ENCODE assay signal across 5 cellular contexts in the genomic region with DNA sequence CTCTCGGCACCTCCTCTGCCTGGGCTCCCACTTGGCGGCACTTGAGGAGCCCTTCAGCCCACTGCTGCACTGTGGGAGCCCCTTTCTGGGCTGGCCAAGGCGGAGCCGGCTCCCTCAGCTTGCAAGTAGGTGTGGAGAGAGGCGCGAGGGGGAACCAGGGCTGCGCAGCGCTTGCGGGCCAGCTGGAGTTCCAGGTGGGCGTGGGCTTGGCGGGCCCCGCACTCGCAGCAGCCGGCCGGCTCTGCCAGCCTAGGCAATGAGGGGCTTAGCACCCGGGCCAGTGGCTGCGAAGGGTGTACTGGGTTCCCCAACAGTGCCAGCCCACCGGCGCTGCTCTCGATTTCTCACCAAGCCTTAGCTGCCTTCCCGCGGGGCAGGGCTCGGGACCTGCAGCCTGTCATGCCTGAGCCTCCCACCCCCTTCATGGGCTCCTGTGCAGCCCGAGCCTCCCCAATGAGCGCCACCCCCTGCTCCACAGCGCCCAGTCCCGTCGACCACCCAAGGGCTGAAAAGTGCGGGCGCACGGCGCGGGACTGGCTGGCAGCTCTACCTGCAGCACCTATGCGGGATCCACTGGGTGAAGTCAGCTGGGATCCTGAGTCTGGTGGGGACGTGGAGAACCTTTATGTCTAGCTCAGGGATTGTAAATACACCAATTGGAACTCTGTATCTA. TPM values are rescaled to one million over a fixed set of nuclear protein-coding genes. Genes with fewer than 3 reads are reported as not detected.
DNase-seq lines count a peak whose midpoint lies in the region; ATAC-seq, FAIRE-seq and TF ChIP-seq lines count a peak whose summit lies in the region.
"Not testable (repeated sequence)": the region's sequence is repeated elsewhere in the genome, so short reads cannot be mapped to it uniquely, and the experiment has no call there.

No MANE protein-coding gene starts in this region.

- H4K91ac ChIP-seq in trophoblast cell (ENCODE audit: low read depth, low read length), result peak overlapping the region; percentile 28

- H2AFZ ChIP-seq in K562 (ENCODE audit: low read depth, low read length); trophoblast cell (ENCODE audit: insufficient read depth, low read length, poor library complexity): not testable (repeated sequence)

- in situ Hi-C loops in K562 (cut with MboI), result not testable (repeated sequence)

- ATAC-seq in K562, result not testable (repeated sequence)

- not testable (repeated sequence) for H4K20me1 ChIP-seq in K562 (replicated peaks; ENCODE audit: control insufficient read depth, insufficient read depth, low read length)

- H3K4me1 ChIP-seq in K562 (replicated peaks in 1 of 2; ENCODE audit: control insufficient read depth in 2 of 2, insufficient read depth in 2 of 2, low read length in 2 of 2); trophoblast cell (ENCODE audit: control insufficient read depth in 1 of 2, insufficient read depth in 2 of 2, low read length in 2 of 2); stomach: not testable (repeated sequence)

- not testable (repeated sequence) for TF ChIP-seq CTCF in K562 (IDR thresholded peaks at IDR 0.05 in 2 of 3, conservative IDR thresholded peaks at IDR 0.05 in 1 of 3; ENCODE audit: insufficient read depth in 2 of 3, low read depth in 1 of 3, low read length in 3 of 3); stomach (IDR thresholded peaks at IDR 0.05)

- not testable (repeated sequence) for H3K79me2 ChIP-seq in K562 (ENCODE audit: control insufficient read depth, insufficient read depth, low read length); trophoblast cell (ENCODE audit: control insufficient read depth, insufficient read depth, low read length, poor library complexity)

- not testable (repeated sequence) for H3K27me3 ChIP-seq in K562 (ENCODE audit: control insufficient read depth in 2 of 2, insufficient read depth in 2 of 2, low read length in 2 of 2); trophoblast cell (ENCODE audit: insufficient read depth, low read length); stomach

- not testable (repeated sequence) for H3K18ac ChIP-seq in trophoblast cell (ENCODE audit: low read length)

- H4K8ac ChIP-seq in trophoblast cell (ENCODE audit: low read depth, low read length), result not testable (repeated sequence)

- peaks cover 12% of the 10 kb centered on the region for H3K79me1 ChIP-seq in trophoblast cell (ENCODE audit: low read length)

- CTCF ChIA-PET in K562 (lab: Yijun Ruan, JAX; ENCODE audit: low intra/inter-chr PET ratio), result not testable (repeated sequence)

- H2BK12ac ChIP-seq in trophoblast cell (ENCODE audit: low read length), result peak overlapping the region; percentile 9

- H3K36me3 ChIP-seq in K562 (ENCODE audit: control insufficient read depth, insufficient read depth, low read length); trophoblast cell (ENCODE audit: control insufficient read depth in 1 of 2, insufficient read depth in 2 of 2, low read length in 2 of 2); stomach: not testable (repeated sequence)

- H3K14ac ChIP-seq in trophoblast cell (ENCODE audit: low read length), result not testable (repeated sequence)

- H3K4me2 ChIP-seq in K562 (ENCODE audit: insufficient read depth, low read length); trophoblast cell (ENCODE audit: low read length): not testable (repeated sequence)

- TF ChIP-seq EP300 in K562 (IDR thresholded peaks at IDR 0.05; ENCODE audit: low read length); stomach (IDR thresholded peaks at IDR 0.05): not testable (repeated sequence)

- H4K12ac ChIP-seq in trophoblast cell (ENCODE audit: low read depth, low read length), result not testable (repeated sequence)

- not testable (repeated sequence) for DNase-seq in K562 (ENCODE audit: extremely low read depth in 1 of 4, low spot score in 3 of 4); trophoblast cell
- DNase-seq in cardiac septum (ENCODE audit: low spot score) (peak; percentile 68), mesenteric fat pad (ENCODE audit: low spot score) (peak; percentile 73), stomach (peak; percentile 16)

- not testable (repeated sequence) for H3K9me1 ChIP-seq in K562 (ENCODE audit: control insufficient read depth, insufficient read depth, low read length)

- 89% methylated on average over 34 of the region's 35 CpGs for WGBS in K562 (ENCODE audit: insufficient coverage, low coverage, missing lambda C conversion rate)
- no CpG with 5 or more reads among the region's 35 CpGs for WGBS in trophoblast cell (ENCODE audit: extremely low coverage, insufficient coverage, insufficient read length)
- 93 to 97% (median 97%) methylated on average over 17 to 35 of the region's 35 CpGs for WGBS in stomach, 5 donors

- not testable (repeated sequence) for BruUV-seq in K562 (replicated peaks; lab: Mats Ljungman, UMichigan)

- FAIRE-seq in K562 (lab: Jason Lieb, UNC), result not testable (repeated sequence)

- intact Hi-C loops in K562 (cut with micrococcal nuclease); cardiac septum (cut with DNase I); stomach (cut with DNase I; ENCODE audit: low total_unique reads): not testable (repeated sequence)

- H3K9me3 ChIP-seq in K562 (replicated peaks; ENCODE audit: control insufficient read depth, insufficient read depth, low read depth, low read length); trophoblast cell (ENCODE audit: insufficient read depth, low read depth, low read length); stomach: not testable (repeated sequence)

- H3K4ac ChIP-seq in trophoblast cell (ENCODE audit: low read depth, low read length), result not testable (repeated sequence)

- POLR2A ChIA-PET in K562 (lab: Yijun Ruan, JAX), result interaction anchor here (1.5 kb wide), 1 partner anchor 13 kb away, joined by 3 read pairs; no protein-coding TSS in a partner anchor

- H3K23ac ChIP-seq in trophoblast cell (ENCODE audit: low read length), result not testable (repeated sequence)

- H3K27ac ChIP-seq in K562 (ENCODE audit: extremely low read depth, low read depth, low read length); trophoblast cell (ENCODE audit: low read depth, low read length); stomach: not testable (repeated sequence)

- not testable (repeated sequence) for H3K9ac ChIP-seq in K562 (ENCODE audit: insufficient read depth in 1 of 2, low read depth in 2 of 2, low read length in 2 of 2); trophoblast cell (ENCODE audit: low read length)

- not testable (repeated sequence) for TF ChIP-seq POLR2A in K562 (conservative IDR thresholded peaks at IDR 0.05); stomach (IDR thresholded peaks at IDR 0.05)

- not testable (repeated sequence) for H2BK120ac ChIP-seq in trophoblast cell (ENCODE audit: insufficient read depth, low read length, poor library complexity)

- not testable (repeated sequence) for TF ChIP-seq RAD21 in K562 (CRISPR knock-in tag; conservative IDR thresholded peaks at IDR 0.05 in 1 of 2, IDR thresholded peaks at IDR 0.05 in 1 of 2)

- H3K4me3 ChIP-seq in K562; trophoblast cell (ENCODE audit: low read depth, low read length); stomach: not testable (repeated sequence)

- not testable (repeated sequence) for H2BK5ac ChIP-seq in trophoblast cell (ENCODE audit: low read depth, low read length, poor library complexity)

- H2AK5ac ChIP-seq in trophoblast cell (ENCODE audit: low read length), result not testable (repeated sequence)

TF ChIP-seq in K562, 482 proteins besides CTCF, POLR2A, EP300 and RAD21:
- TF ChIP-seq, protein P1, sequence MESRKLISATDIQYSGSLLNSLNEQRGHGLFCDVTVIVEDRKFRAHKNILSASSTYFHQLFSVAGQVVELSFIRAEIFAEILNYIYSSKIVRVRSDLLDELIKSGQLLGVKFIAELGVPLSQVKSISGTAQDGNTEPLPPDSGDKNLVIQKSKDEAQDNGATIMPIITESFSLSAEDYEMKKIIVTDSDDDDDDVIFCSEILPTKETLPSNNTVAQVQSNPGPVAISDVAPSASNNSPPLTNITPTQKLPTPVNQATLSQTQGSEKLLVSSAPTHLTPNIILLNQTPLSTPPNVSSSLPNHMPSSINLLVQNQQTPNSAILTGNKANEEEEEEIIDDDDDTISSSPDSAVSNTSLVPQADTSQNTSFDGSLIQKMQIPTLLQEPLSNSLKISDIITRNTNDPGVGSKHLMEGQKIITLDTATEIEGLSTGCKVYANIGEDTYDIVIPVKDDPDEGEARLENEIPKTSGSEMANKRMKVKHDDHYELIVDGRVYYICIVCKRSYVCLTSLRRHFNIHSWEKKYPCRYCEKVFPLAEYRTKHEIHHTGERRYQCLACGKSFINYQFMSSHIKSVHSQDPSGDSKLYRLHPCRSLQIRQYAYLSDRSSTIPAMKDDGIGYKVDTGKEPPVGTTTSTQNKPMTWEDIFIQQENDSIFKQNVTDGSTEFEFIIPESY (CRISPR knock-in tag; IDR thresholded peaks at IDR 0.05), result peak; percentile 62

RNA-seq across cellular contexts. Expression of a gene that starts 41.9 kb away (rescaled TPM):
- 9.3 and 14.6 TPM in 2 replicates for total RNA-seq in K562 (2011; cell fraction: chromatin; rRNA removed; ENCODE audit: low replicate concordance)
- 7.3 and 8.6 TPM in 2 replicates for total RNA-seq in K562 (2011; cell fraction: nucleolus; rRNA removed)
- total RNA-seq in K562 (2011; cell fraction: nucleoplasm; rRNA removed), result 14.8 and 27.5 TPM in 2 replicates
- total RNA-seq in K562 (2014; rRNA removed), result 42.2 and 42.5 TPM in 2 replicates
- total RNA-seq in K562 (2014; rRNA removed; fragmentation: Illumina TruSeq; extraction: Trizol), result 46.8 and 52.6 TPM in 2 replicates
- total RNA-seq in K562 (2015; rRNA removed; fragmentation: Illumina TruSeq; extraction: Trizol), result 52.9 and 55.5 TPM in 2 replicates
- 60.2 and 62.6 TPM in 2 replicates for total RNA-seq in K562 (2021)
- polyA plus RNA-seq in K562 (2011; rRNA removed), result 20.5 and 27.9 TPM in 2 replicates
- 17.9 and 19.6 TPM in 2 replicates for polyA plus RNA-seq in K562 (2011; cell fraction: cytosol; rRNA removed)
- polyA plus RNA-seq in K562 (2011; cell fraction: nucleus; rRNA removed), result 5.9 and 6.6 TPM in 2 replicates
- polyA plus RNA-seq in K562 (2012), result 27.9 and 32.3 TPM in 2 replicates
- polyA plus RNA-seq in K562 (2014; fragmentation: Illumina TruSeq; extraction: Trizol), result 28.8 and 34.6 TPM in 2 replicates
- polyA plus RNA-seq in K562 (2014; fragmentation: Nextera tagmentation; extraction: Ambion mirVana), result 1 to 10 TPM; 5.1 to 7.7 TPM
- polyA plus RNA-seq in K562 (2014; rRNA removed), result 35.4 and 41.4 TPM in 2 replicates
- 22.3 and 25.4 TPM in 2 replicates for polyA minus RNA-seq in K562 (2011; rRNA and poly(A)+ RNA removed)
- 12.9 and 13.6 TPM in 2 replicates for polyA minus RNA-seq in K562 (2011; cell fraction: cytosol; rRNA and poly(A)+ RNA removed)
- 5.7 and 7.9 TPM in 2 replicates for polyA minus RNA-seq in K562 (2011; cell fraction: nucleus; rRNA and poly(A)+ RNA removed)
- total RNA-seq in cardiac septum, result 31.8 TPM
- 28.8 TPM for total RNA-seq in mesenteric fat pad
- polyA plus RNA-seq in trophoblast cell (2013), result 23.3 and 24.2 TPM in 2 replicates
- 10 to 100 TPM in 2 of 5 donors, 1 to 10 TPM in 3; 2.3 to 11.9 (median 5.5) TPM for total RNA-seq in stomach
- polyA plus RNA-seq in stomach, result 10 to 100 TPM in 2 of 3 donors, 1 to 10 TPM in 1; 7.5 to 16.4 (median 16.4) TPM
